Comparison of ENCODE assay signal across 8 cellular contexts in the genomic region with DNA sequence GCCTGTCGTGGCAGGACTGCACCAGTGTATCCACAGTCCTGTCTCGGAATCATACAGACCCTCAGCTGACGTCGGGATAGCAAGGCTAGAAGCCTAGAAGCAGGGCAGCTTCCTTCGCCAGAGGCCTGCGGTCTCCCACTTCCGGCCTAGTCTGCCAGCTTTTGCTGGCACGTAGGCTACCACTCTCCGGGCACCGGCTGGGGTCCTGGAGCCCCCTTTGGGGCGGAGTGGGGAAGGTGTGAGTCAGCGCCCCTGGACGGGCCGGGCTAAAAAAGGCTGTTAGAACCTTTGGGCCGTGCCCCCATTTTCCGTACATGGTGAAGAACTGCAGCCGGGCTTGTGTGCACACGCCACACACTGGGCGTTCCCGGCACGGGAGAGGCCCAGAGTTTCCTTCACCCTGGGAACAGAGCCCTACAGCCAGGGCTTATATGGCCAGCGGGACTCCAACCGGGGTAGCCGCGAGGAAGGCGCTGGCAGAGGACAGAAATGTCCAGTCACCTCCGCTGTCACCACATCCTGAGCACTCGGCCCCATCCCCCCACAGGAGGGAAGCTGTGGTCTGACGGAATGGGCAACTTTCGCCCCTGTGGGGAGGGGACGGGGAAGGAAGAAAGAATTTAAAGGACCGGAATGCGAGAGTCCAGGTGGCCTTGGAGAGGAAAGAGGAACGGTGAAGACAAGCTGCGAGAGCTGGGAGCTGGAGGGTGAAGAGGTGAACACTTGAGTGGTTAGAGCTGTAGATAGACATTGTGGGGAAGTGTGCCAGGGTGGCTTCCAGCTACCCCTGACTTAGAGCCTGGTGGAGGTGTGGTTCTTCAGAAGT. TPM values are rescaled to one million over a fixed set of nuclear protein-coding genes. Genes with fewer than 3 reads are reported as not detected.
DNase-seq lines count a peak whose midpoint lies in the region; ATAC-seq and TF ChIP-seq lines count a peak whose summit lies in the region.

No MANE protein-coding gene starts in this region.

- H3K27me3 ChIP-seq in Panc1 (ENCODE audit: control insufficient read depth, insufficient read depth, low read length) (no peaks in the 10 kb centered on the region), vagina (no peaks in the 10 kb centered on the region)

- in situ Hi-C loops in Panc1 (cut with HindIII; ENCODE audit: low pct_unique_long_range_greater_than_20kb, low sequenced_read_pairs): no loop called here

- H3K27ac ChIP-seq in Panc1 (ENCODE audit: low read length): peak overlapping the region; percentile 93
- H3K27ac ChIP-seq in vagina: peak overlapping the region; percentile 97

- peak overlapping the region; percentile 83 for H3K4me3 Mint-ChIP-seq in activated T-helper 2 cell treated with anti-CD3 and anti-CD28 coated beads, Interferon-gamma antibody, Interleukin-2, Interleukin-4, amounts not matched to agents 10 μg/mL and 5 μg/mL and 100 μg/mL, durations not matched to agents 14 hours and 24 hours and 36 hours (ENCODE audit: low read depth)

- H3K4me1 ChIP-seq in Panc1 (ENCODE audit: control insufficient read depth, insufficient read depth, low read length) (peaks cover 28% of the 10 kb centered on the region), vagina (no peaks in the 10 kb centered on the region)

- BruUV-seq in Panc1 (replicated peaks; lab: Mats Ljungman, UMichigan): no TSS peak

- TF ChIP-seq CTCF in Panc1 (IDR thresholded peaks at IDR 0.05) (no peak), foreskin fibroblast (IDR thresholded peaks at IDR 0.05; ENCODE audit: low read depth, low read length) (no peak), omental fat pad (IDR thresholded peaks at IDR 0.05) (no peak), vagina (IDR thresholded peaks at IDR 0.05) (no peak)

- no peaks in the 10 kb centered on the region for H3K9me3 Mint-ChIP-seq in activated T-helper 2 cell treated with anti-CD3 and anti-CD28 coated beads, Interferon-gamma antibody, Interleukin-2, Interleukin-4, amounts not matched to agents 10 μg/mL and 5 μg/mL and 100 μg/mL, durations not matched to agents 14 hours and 24 hours and 36 hours

- H3K9me3 ChIP-seq in Panc1 (ENCODE audit: control insufficient read depth, insufficient read depth, low read depth, low read length) (no peaks in the 10 kb centered on the region), vagina (no peaks in the 10 kb centered on the region)

- intact Hi-C loops in Panc1 (cut with micrococcal nuclease; ENCODE audit: unreplicated experiment): no loop called here
- intact Hi-C loops in activated T-helper 2 cell treated with anti-CD3 and anti-CD28 coated beads, Interferon-gamma antibody, Interleukin-2, Interleukin-4, amounts not matched to agents 10 μg/mL and 5 μg/mL and 100 μg/mL, durations not matched to agents 14 hours and 24 hours and 36 hours (cut with micrococcal nuclease): loop anchor here (10.0 kb wide), 2 partner anchors 62 to 362 kb away; partner anchors contain the start of gene HDAC6
- intact Hi-C loops in vagina (cut with DNase I): no loop called here

- DNase-seq in COR-L47 (lab: John Stamatoyannopoulos, UW) (peak; percentile 38), Panc1 (ENCODE audit: low read depth, low spot score) (no peak), foreskin fibroblast (peak; percentile 68 to 79), omental fat pad (ENCODE audit: low spot score) (no peak), vagina (ENCODE audit: extremely low spot score in 2 of 2) (no peak), NCI-H82 (lab: John Stamatoyannopoulos, UW) (no peak)
- DNase-seq in activated T-helper 2 cell treated with anti-CD3 and anti-CD28 coated beads, Interferon-gamma antibody, Interleukin-2, Interleukin-4, amounts not matched to agents 10 μg/mL and 5 μg/mL and 100 μg/mL, durations not matched to agents 14 hours and 24 hours and 36 hours (ENCODE audit: low spot score): peak; percentile 49

- POLR2A ChIA-PET in Panc1 (lab: Charles Lee): no interaction called here

- TF ChIP-seq POLR2A in vagina (IDR thresholded peaks at IDR 0.05): no peak

- H3K36me3 Mint-ChIP-seq in activated T-helper 2 cell treated with anti-CD3 and anti-CD28 coated beads, Interferon-gamma antibody, Interleukin-2, Interleukin-4, amounts not matched to agents 10 μg/mL and 5 μg/mL and 100 μg/mL, durations not matched to agents 14 hours and 24 hours and 36 hours (ENCODE audit: low read depth): no peaks in the 10 kb centered on the region

- H3K4me1 Mint-ChIP-seq in activated T-helper 2 cell treated with anti-CD3 and anti-CD28 coated beads, Interferon-gamma antibody, Interleukin-2, Interleukin-4, amounts not matched to agents 10 μg/mL and 5 μg/mL and 100 μg/mL, durations not matched to agents 14 hours and 24 hours and 36 hours (ENCODE audit: low read depth): peaks cover 24% of the 10 kb centered on the region

- ATAC-seq in HG02759 (IDR thresholded peaks at IDR 0.05; ENCODE audit: unreplicated experiment) (peak; percentile 27), Panc1 (peak; percentile 56), omental fat pad (ENCODE audit: low FRiP score) (peak; percentile 46)

- CTCF ChIA-PET in Panc1 (lab: Charles Lee): interaction anchor here (1.5 kb wide), 1 partner anchor 11 kb away, joined by 8 read pairs; no protein-coding TSS in a partner anchor

- peak overlapping the region; percentile 95 for H3K27ac Mint-ChIP-seq in activated T-helper 2 cell treated with anti-CD3 and anti-CD28 coated beads, Interferon-gamma antibody, Interleukin-2, Interleukin-4, amounts not matched to agents 10 μg/mL and 5 μg/mL and 100 μg/mL, durations not matched to agents 14 hours and 24 hours and 36 hours

- H3K4me3 ChIP-seq in Panc1 (ENCODE audit: low read depth in 2 of 2, low read length in 2 of 2) (peak overlapping the region; percentile 38 to 64), foreskin fibroblast (ENCODE audit: low read depth in 1 of 2, low read length in 2 of 2) (peak overlapping the region; percentile 31 to 36), vagina (peak overlapping the region; percentile 7 to 37)

- H3K36me3 ChIP-seq in Panc1 (ENCODE audit: control insufficient read depth, insufficient read depth, low read length): no peaks in the 10 kb centered on the region
- no peaks in the 10 kb centered on the region for H3K36me3 ChIP-seq in vagina

- H3K27me3 Mint-ChIP-seq in activated T-helper 2 cell treated with anti-CD3 and anti-CD28 coated beads, Interferon-gamma antibody, Interleukin-2, Interleukin-4, amounts not matched to agents 10 μg/mL and 5 μg/mL and 100 μg/mL, durations not matched to agents 14 hours and 24 hours and 36 hours (ENCODE audit: low read depth): no peaks in the 10 kb centered on the region

RNA-seq across cellular contexts. Expression of gene MAGIX, which starts 4.6 kb away (rescaled TPM):
- 3.8 TPM for total RNA-seq in Panc1 (2021; ENCODE audit: unreplicated experiment)
- 5.1 TPM for polyA plus RNA-seq in Panc1 (2012; ENCODE audit: insufficient read length)
- 1.6 and 2.1 TPM in 2 replicates for total RNA-seq in activated T-helper 2 cell treated with anti-CD3 and anti-CD28 coated beads, Interferon-gamma antibody, Interleukin-2, Interleukin-4, amounts not matched to agents 10 μg/mL and 5 μg/mL and 100 μg/mL, durations not matched to agents 14 hours and 24 hours and 36 hours
- total RNA-seq in omental fat pad: 1 to 10 TPM; 1.1 to 7.3 (median 3.3) TPM
- 2.2 TPM for total RNA-seq in vagina

RNA-seq across cellular contexts. Expression of gene PLP2, which starts 4.6 kb away (rescaled TPM):
- total RNA-seq in Panc1 (2021; ENCODE audit: unreplicated experiment) (293 TPM), omental fat pad (10 to 100 TPM; 26.3 to 48.0 (median 38.3) TPM), vagina (81.3 TPM)
- 305 TPM for polyA plus RNA-seq in Panc1 (2012; ENCODE audit: insufficient read length)
- total RNA-seq in activated T-helper 2 cell treated with anti-CD3 and anti-CD28 coated beads, Interferon-gamma antibody, Interleukin-2, Interleukin-4, amounts not matched to agents 10 μg/mL and 5 μg/mL and 100 μg/mL, durations not matched to agents 14 hours and 24 hours and 36 hours: 112 and 116 TPM in 2 replicates

RNA-seq across cellular contexts. Expression of gene PRICKLE3, which starts 19.0 kb away (rescaled TPM):
- total RNA-seq in Panc1 (2021; ENCODE audit: unreplicated experiment): 40.1 TPM
- polyA plus RNA-seq in Panc1 (2012; ENCODE audit: insufficient read length): 53.3 TPM
- total RNA-seq in activated T-helper 2 cell treated with anti-CD3 and anti-CD28 coated beads, Interferon-gamma antibody, Interleukin-2, Interleukin-4, amounts not matched to agents 10 μg/mL and 5 μg/mL and 100 μg/mL, durations not matched to agents 14 hours and 24 hours and 36 hours: 24.5 and 26.9 TPM in 2 replicates
- 10 to 100 TPM in 2 of 4 donors, 1 to 10 TPM in 2; 5.1 to 28.1 (median 11.9) TPM for total RNA-seq in omental fat pad
- 26.5 TPM for total RNA-seq in vagina

RNA-seq across cellular contexts. Expression of gene SYP, which starts 32.9 kb away (rescaled TPM):
- total RNA-seq in Panc1 (2021; ENCODE audit: unreplicated experiment) (12.4 TPM), omental fat pad (1 to 10 TPM in 3 of 4 donors, under 1 TPM in 1; 0.46 to 3.3 (median 2.2) TPM), vagina (11.0 TPM)
- polyA plus RNA-seq in Panc1 (2012; ENCODE audit: insufficient read length): 19.9 TPM
- 3.8 and 4.3 TPM in 2 replicates for total RNA-seq in activated T-helper 2 cell treated with anti-CD3 and anti-CD28 coated beads, Interferon-gamma antibody, Interleukin-2, Interleukin-4, amounts not matched to agents 10 μg/mL and 5 μg/mL and 100 μg/mL, durations not matched to agents 14 hours and 24 hours and 36 hours

RNA-seq across cellular contexts. Expression of gene GPKOW, which starts 43.6 kb away (rescaled TPM):
- 28.0 TPM for total RNA-seq in Panc1 (2021; ENCODE audit: unreplicated experiment)
- polyA plus RNA-seq in Panc1 (2012; ENCODE audit: insufficient read length): 38.7 TPM
- 25.8 and 26.3 TPM in 2 replicates for total RNA-seq in activated T-helper 2 cell treated with anti-CD3 and anti-CD28 coated beads, Interferon-gamma antibody, Interleukin-2, Interleukin-4, amounts not matched to agents 10 μg/mL and 5 μg/mL and 100 μg/mL, durations not matched to agents 14 hours and 24 hours and 36 hours
- total RNA-seq in omental fat pad: 10 to 100 TPM; 16.0 to 30.9 (median 19.6) TPM
- 17.7 TPM for total RNA-seq in vagina

Comparison
In these comparisons a context has a peak if more than half of its experiments do, and no peak if none do; other contexts are left out.
1. DNase-seq: peak in COR-L47 (single experiment), activated T-helper 2 cell treated with anti-CD3 and anti-CD28 coated beads, Interferon-gamma antibody, Interleukin-2, Interleukin-4, amounts not matched to agents 10 μg/mL and 5 μg/mL and 100 μg/mL, durations not matched to agents 14 hours and 24 hours and 36 hours (single experiment) and foreskin fibroblast (2 of 2); none in Panc1 (single experiment), omental fat pad (single experiment), vagina (0 of 2) and NCI-H82 (single experiment).
2. Peak in every context shown above with its lines, with median percentiles within 50 percentile points of each other: ATAC-seq and H3K4me3 ChIP-seq.